In genomic region chr13:54511356-54511755, GRCh38 we compare ENCODE assay signal across 20 cellular contexts.
"Had no signal": no experiment of that assay in that cellular context is flagged by ENCODE, and none has a peak within 500 bp of the region (broad histone marks: within the 10 kb centered on the region; RNA-seq: fewer than 3 reads in every experiment).

No MANE protein-coding gene starts in this region.

- DNase-seq: activated B cell treated with CpG ODN at 0.5 μM for 24 hours; activated CD4-positive, alpha-beta T cell treated with anti-CD3 and anti-CD28 coated beads for 1 hour; activated CD4-positive, alpha-beta T cell treated with anti-CD3 and anti-CD28 coated beads, Interleukin-2, amount 10 ng/mL, durations not matched to agents 24 days and 14 days; activated CD4-positive, alpha-beta T cell treated with anti-CD3 and anti-CD28 coated beads, Interleukin-2, amount 50 U/mL, for 48 hours; activated CD8-positive, alpha-beta memory T cell treated with anti-CD3 and anti-CD28 coated beads, Interleukin-2, amount 10 ng/mL, durations not matched to agents 7 days and 5 days; activated effector memory CD4-positive, alpha-beta T cell treated with Interleukin-2 at 50 U/mL for 16 hours; activated naive CD4-positive, alpha-beta T cell; activated T-cell treated with anti-CD3 and anti-CD28 coated beads, Interleukin-2, amount 50 U/mL, for 24 hours; aorta; central memory CD4-positive, alpha-beta T cell; MM.1S; NCI-H1092; NCI-H1417; NCI-H1930; NCI-H345; NCI-H510A treated with DMSO at 0.1 percent for 48 hours; NCI-H69; SJCRH30; SK-N-SH had no signal

- H3K4me2 ChIP-seq: SK-N-SH had no signal

- H3K27me3 ChIP-seq: SJCRH30 had no signal

- H3K9ac ChIP-seq: SK-N-SH had no signal

- FAIRE-seq: bronchial epithelial cell had no signal

- H3K4me3 ChIP-seq: SJCRH30 had no signal

- H3K9me3 ChIP-seq: SJCRH30, SK-N-SH had no signal

- H3K36me3 ChIP-seq: SJCRH30 had no signal

- H3K27ac ChIP-seq: SJCRH30 had no signal

- H3K4me1 ChIP-seq: SJCRH30 had no signal

- ATAC-seq: activated CD8-positive, alpha-beta memory T cell treated with anti-CD3 and anti-CD28 coated beads, Interleukin-2, amount 10 ng/mL, durations not matched to agents 7 days and 5 days had no signal
